In genomic region chr7:157983442-157984137, GRCh38 we compare ENCODE assay signal across 17 cellular contexts.
"Had no signal": no experiment of that assay in that cellular context is flagged by ENCODE, and none has a peak within 500 bp of the region (broad histone marks: within the 10 kb centered on the region; RNA-seq: fewer than 3 reads in every experiment).

No MANE protein-coding gene starts in this region.

- DNase-seq: activated CD4-positive, alpha-beta T cell treated with anti-CD3 and anti-CD28 coated beads for 36 hours; activated CD4-positive, alpha-beta T cell treated with anti-CD3 and anti-CD28 coated beads, Interleukin-2, amount 50 U/mL, for 48 hours; activated naive CD4-positive, alpha-beta T cell treated with Interleukin-2 at 50 U/mL for 16 hours; activated naive CD8-positive, alpha-beta T cell treated with anti-CD3 and anti-CD28 coated beads, Interleukin-2, amount 10 ng/mL, durations not matched to agents 7 days and 5 days; amygdala; effector CD8-positive, alpha-beta T cell; heart right ventricle; immature natural killer cell; stimulated activated CD4-positive, alpha-beta T cell treated with anti-CD3 and anti-CD28 coated beads, Interleukin-12 subunit alpha, Interleukin-12 subunit beta, amount 100 ng/mL, for 4 hours; stimulated activated CD4-positive, alpha-beta T cell treated with anti-CD3 and anti-CD28 coated beads, Interleukin-1b, Interleukin-23, amount 100 ng/mL, for 48 hours; stimulated activated CD8-positive, alpha-beta memory T cell treated with anti-CD3 and anti-CD28 coated beads, Interleukin-4, amount 100 ng/mL, for 48 hours; stimulated activated naive CD4-positive, alpha-beta T cell treated with Interleukin-2 at 50 U/mL for 16 hours; thyroid gland had no signal

- H3K9me3 ChIP-seq: heart right ventricle, thyroid gland had no signal

- H3K36me3 ChIP-seq: cardiac muscle cell, heart right ventricle, thyroid gland had no signal

- H3K4me1 ChIP-seq: heart right ventricle, thyroid gland had no signal

- H3K27me3 ChIP-seq: cardiac muscle cell, thyroid gland had no signal

- H3K4me3 ChIP-seq: cardiac muscle cell, heart right ventricle, thyroid gland had no signal

- ATAC-seq: activated CD4-positive, alpha-beta T cell treated with anti-CD3 and anti-CD28 coated beads for 36 hours; esophagus mucosa; heart right ventricle; naive thymus-derived CD8-positive, alpha-beta T cell; WTC11 had no signal

- H3K27ac ChIP-seq: cardiac muscle cell, heart right ventricle, thyroid gland had no signal
